12 cellular contexts compared by ENCODE assay signal in genomic region chr11:111526501-111526900, GRCh38. TPM values are rescaled to one million over a fixed set of nuclear protein-coding genes. Genes with fewer than 3 reads are reported as not detected.
A peak's percentile ranks its signal among the peaks of the same experiment; 100 is the strongest.
DNase-seq lines count a peak whose midpoint lies in the region; ATAC-seq and TF ChIP-seq lines count a peak whose summit lies in the region.
"Had no signal": no experiment of that assay in that cellular context is flagged by ENCODE, and none has a peak within 500 bp of the region (broad histone marks: within the 10 kb centered on the region; RNA-seq: fewer than 3 reads in every experiment).

No MANE protein-coding gene starts in this region.

- no peaks in the 10 kb centered on the region for H3K36me3 ChIP-seq in mesendoderm (ENCODE audit: control insufficient read depth, insufficient read depth, low read length)
- H3K36me3 ChIP-seq: colonic mucosa had no signal

- no peak overlapping the region for H2BK15ac ChIP-seq in mesendoderm (replicated peaks; ENCODE audit: low read depth)

- no peak overlapping the region for H3K4ac ChIP-seq in mesendoderm (ENCODE audit: low read depth, low read length)

- no peaks in the 10 kb centered on the region for H3K9me3 Mint-ChIP-seq in activated T-helper 17 cell treated with anti-CD3 and anti-CD28 coated beads, Interleukin-2, amount 50 U/mL, for 72 hours
- no peaks in the 10 kb centered on the region for H3K9me3 Mint-ChIP-seq in chondrocyte (ENCODE audit: low read depth)

- no peak overlapping the region for H2BK5ac ChIP-seq in mesendoderm (ENCODE audit: low read length)

- H3K27me3 ChIP-seq in mesendoderm (ENCODE audit: insufficient read depth, low read length, poor library complexity) = no peaks in the 10 kb centered on the region
- H3K27me3 ChIP-seq: colonic mucosa had no signal

- no peaks in the 10 kb centered on the region for H3K79me2 ChIP-seq in mesendoderm (ENCODE audit: control insufficient read depth, insufficient read depth, low read length)

- H3K79me1 ChIP-seq in mesendoderm (ENCODE audit: low read length) = no peaks in the 10 kb centered on the region

- H3K4me1 ChIP-seq in mesendoderm (ENCODE audit: control insufficient read depth, low read depth, low read length) = no peaks in the 10 kb centered on the region
- H3K4me1 ChIP-seq: colonic mucosa had no signal

- H3K27ac ChIP-seq in mesendoderm (ENCODE audit: low read depth, low read length) = no peak overlapping the region
- H3K27ac ChIP-seq: colonic mucosa had no signal

- H3K27ac Mint-ChIP-seq in activated T-helper 17 cell treated with anti-CD3 and anti-CD28 coated beads, Interleukin-2, amount 50 U/mL, for 72 hours = peak overlapping the region; percentile 6
- no peak overlapping the region for H3K27ac Mint-ChIP-seq in chondrocyte (ENCODE audit: unreplicated experiment)

- no peak overlapping the region for H4K8ac ChIP-seq in mesendoderm (ENCODE audit: low read depth, low read length)

- no peak overlapping the region for H3K4me3 ChIP-seq in GM12864 (ENCODE audit: low read depth, low read length)
- no peak overlapping the region for H3K4me3 ChIP-seq in mesendoderm (ENCODE audit: low read length)
- H3K4me3 ChIP-seq: colonic mucosa had no signal

- no peak overlapping the region for H3K9ac ChIP-seq in mesendoderm (ENCODE audit: low read length)

- H3K36me3 Mint-ChIP-seq in activated T-helper 17 cell treated with anti-CD3 and anti-CD28 coated beads, Interleukin-2, amount 50 U/mL, for 72 hours (ENCODE audit: low read depth) = no peaks in the 10 kb centered on the region
- no peaks in the 10 kb centered on the region for H3K36me3 Mint-ChIP-seq in chondrocyte (ENCODE audit: low read depth)

- peak; percentile 80 for ATAC-seq in HG02885 (IDR thresholded peaks at IDR 0.05; ENCODE audit: poor library complexity, unreplicated experiment)
- peak; percentile 82 for ATAC-seq in activated T-helper 17 cell treated with anti-CD3 and anti-CD28 coated beads, Interleukin-2, amount 50 U/mL, for 72 hours (replicated peaks)
- ATAC-seq: left ventricle myocardium superior had no signal

- H4K5ac ChIP-seq in mesendoderm (ENCODE audit: low read length) = no peak overlapping the region

- H3K4me2 ChIP-seq in mesendoderm (ENCODE audit: low read length) = no peak overlapping the region

- WGBS in mesendoderm (ENCODE audit: extremely low coverage, insufficient coverage, low lambda C conversion rate) = no CpG with 5 or more reads among the region's 1 CpG

- H3K27me3 Mint-ChIP-seq in activated T-helper 17 cell treated with anti-CD3 and anti-CD28 coated beads, Interleukin-2, amount 50 U/mL, for 72 hours = peaks cover 14% of the 10 kb centered on the region
- H3K27me3 Mint-ChIP-seq in chondrocyte (ENCODE audit: low read depth) = no peaks in the 10 kb centered on the region

- no peak overlapping the region for H2AK5ac ChIP-seq in mesendoderm (ENCODE audit: low read length)

- peak; percentile 24 for DNase-seq in GM12864 (ENCODE audit: low read depth)
- peak; percentile 45 for DNase-seq in mesendoderm
- no peak for DNase-seq in DMS 273 (lab: John Stamatoyannopoulos, UW; ENCODE audit: unreplicated experiment)
- no peak for DNase-seq in activated gamma-delta T cell (lab: John Stamatoyannopoulos, UW)
- DNase-seq in NCI-H1930 (lab: John Stamatoyannopoulos, UW) = no peak
- DNase-seq in chondrocyte (ENCODE audit: low spot score) = no peak
- DNase-seq: colonic mucosa, left ventricle myocardium superior, NCI-H524 had no signal

- no peak overlapping the region for H2BK120ac ChIP-seq in mesendoderm (ENCODE audit: low read depth, low read length)

- H3K4me3 Mint-ChIP-seq in activated T-helper 17 cell treated with anti-CD3 and anti-CD28 coated beads, Interleukin-2, amount 50 U/mL, for 72 hours = no peak overlapping the region
- no peak overlapping the region for H3K4me3 Mint-ChIP-seq in chondrocyte (ENCODE audit: unreplicated experiment)

- H3K23ac ChIP-seq in mesendoderm (ENCODE audit: low read length) = no peak overlapping the region

- H3K4me1 Mint-ChIP-seq in activated T-helper 17 cell treated with anti-CD3 and anti-CD28 coated beads, Interleukin-2, amount 50 U/mL, for 72 hours = peaks cover 14% of the 10 kb centered on the region
- peaks cover 9% of the 10 kb centered on the region for H3K4me1 Mint-ChIP-seq in chondrocyte (ENCODE audit: low read depth)

- no peak overlapping the region for H3K18ac ChIP-seq in mesendoderm (ENCODE audit: low read length)

- no peak overlapping the region for H3K56ac ChIP-seq in mesendoderm (ENCODE audit: low read length)

- TF ChIP-seq CTCF in GM12864 (IDR thresholded peaks at IDR 0.05; ENCODE audit: low read depth, low read length, missing control alignments) = no peak
- TF ChIP-seq CTCF in chondrocyte (IDR thresholded peaks at IDR 0.05) = no peak

RNA-seq across cellular contexts. Expression of gene HOATZ, which starts 11.9 kb away (rescaled TPM):
- not detected for total RNA-seq in activated T-helper 17 cell treated with anti-CD3 and anti-CD28 coated beads, Interleukin-2, amount 50 U/mL, for 72 hours
- 0.34 TPM for polyA plus RNA-seq in mesendoderm (2013, experiment 1 of 2)
- polyA plus RNA-seq in mesendoderm (2013, experiment 2 of 2) = 0.11 TPM
- not detected in 3 replicates for total RNA-seq in chondrocyte
- total RNA-seq: colonic mucosa, left ventricle myocardium superior, urinary bladder had no signal
- polyA plus RNA-seq: urinary bladder had no signal

RNA-seq across cellular contexts. Expression of gene LAYN, which starts 14.0 kb away (rescaled TPM):
- 1 to 10 TPM; 1.1 to 1.4 TPM for total RNA-seq in activated T-helper 17 cell treated with anti-CD3 and anti-CD28 coated beads, Interleukin-2, amount 50 U/mL, for 72 hours
- 2.3 TPM for polyA plus RNA-seq in mesendoderm (2013, experiment 1 of 2)
- polyA plus RNA-seq in mesendoderm (2013, experiment 2 of 2) = 2.7 TPM
- 10.6 to 12.9 TPM (median 11.5 TPM) in 3 replicates for total RNA-seq in chondrocyte

RNA-seq across cellular contexts. Expression of gene BTG4, which starts 14.3 kb away (rescaled TPM):
- not detected for total RNA-seq in activated T-helper 17 cell treated with anti-CD3 and anti-CD28 coated beads, Interleukin-2, amount 50 U/mL, for 72 hours
- polyA plus RNA-seq in mesendoderm (2013, experiment 1 of 2) = 0.11 TPM
- 0.06 TPM for polyA plus RNA-seq in mesendoderm (2013, experiment 2 of 2)
- total RNA-seq in chondrocyte = not detected in 3 replicates
- total RNA-seq: colonic mucosa, left ventricle myocardium superior, urinary bladder had no signal
- polyA plus RNA-seq: urinary bladder had no signal

Comparison
In these comparisons a context has a peak if more than half of its experiments do, and no peak if none do; other contexts are left out.
1. DNase-seq: peak in GM12864 (single experiment) and mesendoderm (single experiment); none in DMS 273 (single experiment), activated gamma-delta T cell (single experiment), NCI-H1930 (0 of 2) and chondrocyte (single experiment).